Comparison of ENCODE assay signal across 15 cellular contexts in genomic region chr15:92268900-92269299, GRCh38.
"Had no signal": no experiment of that assay in that cellular context is flagged by ENCODE, and none has a peak within 500 bp of the region (broad histone marks: within the 10 kb centered on the region; RNA-seq: fewer than 3 reads in every experiment).

No MANE protein-coding gene starts in this region.

- H3K36me3 Mint-ChIP-seq: activated naive CD8-positive, alpha-beta T cell treated with anti-CD3 and anti-CD28 coated beads, Interleukin-2, amount 10 ng/mL, durations not matched to agents 7 days and 5 days had no signal

- H3K27ac ChIP-seq: left ventricle myocardium inferior, psoas muscle, VCaP had no signal

- H3K4me1 ChIP-seq: psoas muscle had no signal

- H3K4me1 Mint-ChIP-seq: nephron progenitor cell had no signal

- DNase-seq: activated CD4-positive, alpha-beta T cell treated with anti-CD3 and anti-CD28 coated beads for 4 hours; activated CD8-positive, alpha-beta memory T cell treated with anti-CD3 and anti-CD28 coated beads, Interleukin-2, amount 50 U/mL, for 4 hours; activated CD8-positive, alpha-beta T cell treated with anti-CD3 and anti-CD28 coated beads for 36 hours; activated gamma-delta T cell treated with Interleukin-2 at 50 U/mL for 16 hours; activated naive CD8-positive, alpha-beta T cell treated with anti-CD3 and anti-CD28 coated beads, Interleukin-2, amount 10 ng/mL, durations not matched to agents 7 days and 5 days; activated T-cell treated with anti-CD3 and anti-CD28 coated beads, Interleukin-2, amount 50 U/mL, for 72 hours; anterior cingulate cortex; dermis blood vessel endothelial cell; left ventricle myocardium inferior; nephron progenitor cell; psoas muscle; stimulated activated CD4-positive, alpha-beta T cell treated with anti-CD3 and anti-CD28 coated beads, Interleukin-2, amount 100 ng/mL, for 24 hours; stimulated activated naive CD4-positive, alpha-beta T cell treated with Interleukin-2 at 50 U/mL for 16 hours; trophoblast cell had no signal

- H3K4me3 ChIP-seq: left ventricle myocardium inferior, psoas muscle had no signal

- H3K9me3 ChIP-seq: left ventricle myocardium inferior, psoas muscle had no signal

- H3K27ac Mint-ChIP-seq: activated CD8-positive, alpha-beta T cell treated with anti-CD3 and anti-CD28 coated beads for 36 hours; activated naive CD8-positive, alpha-beta T cell treated with anti-CD3 and anti-CD28 coated beads, Interleukin-2, amount 10 ng/mL, durations not matched to agents 7 days and 5 days; activated T-cell treated with anti-CD3 and anti-CD28 coated beads, Interleukin-2, amount 50 U/mL, for 72 hours; nephron progenitor cell had no signal

- H3K4me3 Mint-ChIP-seq: activated CD8-positive, alpha-beta T cell treated with anti-CD3 and anti-CD28 coated beads for 36 hours; activated naive CD8-positive, alpha-beta T cell treated with anti-CD3 and anti-CD28 coated beads, Interleukin-2, amount 10 ng/mL, durations not matched to agents 7 days and 5 days; activated T-cell treated with anti-CD3 and anti-CD28 coated beads, Interleukin-2, amount 50 U/mL, for 72 hours; nephron progenitor cell had no signal

- H3K36me3 ChIP-seq: left ventricle myocardium inferior had no signal

- H3K9me3 Mint-ChIP-seq: activated CD8-positive, alpha-beta T cell treated with anti-CD3 and anti-CD28 coated beads for 36 hours; activated naive CD8-positive, alpha-beta T cell treated with anti-CD3 and anti-CD28 coated beads, Interleukin-2, amount 10 ng/mL, durations not matched to agents 7 days and 5 days; activated T-cell treated with anti-CD3 and anti-CD28 coated beads, Interleukin-2, amount 50 U/mL, for 72 hours; nephron progenitor cell had no signal
